Comparison of ENCODE assay signal across 24 cellular contexts in the genomic region with DNA sequence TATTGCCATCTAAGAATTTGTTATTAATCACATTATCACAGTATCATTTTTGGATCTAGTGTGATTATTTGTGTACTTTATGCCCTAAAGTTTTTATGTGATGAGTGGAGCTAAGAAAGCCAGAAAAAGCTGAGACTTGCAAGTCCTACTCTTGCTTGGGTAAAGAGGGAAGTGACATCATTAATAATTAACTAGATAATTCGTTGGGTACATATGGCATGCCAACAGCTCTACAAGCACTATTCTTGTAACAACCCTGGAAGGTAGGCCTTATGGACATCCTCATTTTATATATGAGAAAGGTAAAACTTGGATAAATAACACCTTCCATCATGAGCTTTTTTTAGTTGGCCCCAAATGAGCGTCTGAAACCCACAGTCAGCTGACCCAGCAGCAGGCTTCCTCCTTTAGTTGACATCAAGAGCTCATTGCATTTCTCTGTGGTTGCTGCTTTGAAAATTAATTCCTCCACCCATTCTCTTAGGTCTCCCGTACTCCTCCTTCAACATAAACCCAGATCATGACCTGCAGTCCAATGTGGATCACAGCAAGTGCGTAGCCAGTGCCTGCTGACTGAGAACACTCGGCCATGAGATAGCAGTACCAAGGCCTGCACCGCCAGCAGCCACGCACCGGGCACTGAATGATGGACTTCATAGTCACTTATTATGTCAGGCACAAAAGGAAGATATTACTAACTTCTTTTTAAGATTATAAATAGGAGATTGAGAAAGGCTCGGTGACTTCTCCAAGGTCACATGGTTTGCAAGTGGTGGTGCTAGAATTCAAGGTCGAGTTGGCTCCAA.
DNase-seq lines count a peak whose midpoint lies in the region; ATAC-seq, FAIRE-seq and TF ChIP-seq lines count a peak whose summit lies in the region.
"Had no signal": no experiment of that assay in that cellular context is flagged by ENCODE, and none has a peak within 500 bp of the region (broad histone marks: within the 10 kb centered on the region; RNA-seq: fewer than 3 reads in every experiment).

No MANE protein-coding gene starts in this region.

- no peaks in the 10 kb centered on the region for H3K4me1 ChIP-seq in CD4-positive, alpha-beta memory T cell (ENCODE audit: insufficient read depth, low read length)
- peaks cover 6 to 16% (median 11%) of the 10 kb centered on the region in 4 donors for H3K4me1 ChIP-seq in liver (ENCODE audit: control insufficient read depth in 4 of 4, insufficient read depth in 4 of 4, low read length in 3 of 4)
- H3K4me1 ChIP-seq: ascending aorta, Peyer's patch, prostate gland, transverse colon had no signal

- H3K4me3 ChIP-seq in CD4-positive, alpha-beta memory T cell (ENCODE audit: low read length in 2 of 2) = no peak overlapping the region
- H3K4me3 ChIP-seq in liver (ENCODE audit: low read depth in 1 of 3, low read length in 3 of 3) = no peak overlapping the region
- H3K4me3 ChIP-seq: ascending aorta, neural progenitor cell, Peyer's patch, prostate gland, SJCRH30, stomach, transverse colon had no signal

- H3K27me3 Mint-ChIP-seq in CD4-positive, alpha-beta memory T cell = no peaks in the 10 kb centered on the region
- no peaks in the 10 kb centered on the region for H3K27me3 Mint-ChIP-seq in activated B cell treated with CpG ODN at 0.5 μM for 24 hours

- peaks cover 0 to 3% (median 0%) of the 10 kb centered on the region in 8 donors for H3K9me3 Mint-ChIP-seq in CD4-positive, alpha-beta memory T cell
- no peaks in the 10 kb centered on the region for H3K9me3 Mint-ChIP-seq in activated B cell treated with CpG ODN at 0.5 μM for 24 hours
- H3K9me3 Mint-ChIP-seq: T-helper 1 cell treated with Interleukin-12 subunit alpha and Interleukin-12 subunit beta and Interleukin-4 antibody, amounts not matched to agents 30 μg/mL and 1 μg/mL, for 36 hours had no signal

- POLR2A ChIA-PET in CD4-positive, alpha-beta memory T cell (lab: Charles Lee; ENCODE audit: partially characterized antibody) = no interaction called here
- POLR2A ChIA-PET in activated B cell treated with CpG ODN at 0.5 μM for 24 hours (lab: Charles Lee) = no interaction called here

- peak overlapping the region in 5 of 7 donors; percentile 6 to 82 (median 69) for H3K27ac Mint-ChIP-seq in CD4-positive, alpha-beta memory T cell
- H3K27ac Mint-ChIP-seq in activated B cell treated with CpG ODN at 0.5 μM for 24 hours = peak overlapping the region; percentile 24
- H3K27ac Mint-ChIP-seq: neural progenitor cell; T-helper 1 cell treated with Interleukin-12 subunit alpha and Interleukin-12 subunit beta and Interleukin-4 antibody, amounts not matched to agents 30 μg/mL and 1 μg/mL, for 36 hours had no signal

- no peak for DNase-seq in CD4-positive, alpha-beta memory T cell
- DNase-seq in activated B cell treated with CpG ODN at 0.5 μM for 24 hours (no peak), frontal cortex (ENCODE audit: low spot score in 2 of 2) (no peak), KG1 (lab: John Stamatoyannopoulos, UW) (no peak), mesenteric fat pad (ENCODE audit: low spot score) (no peak), retina (no peak)
- DNase-seq: activated CD4-positive, alpha-beta T cell treated with anti-CD3 and anti-CD28 coated beads, Interleukin-2, amount 50 U/mL, for 48 hours; activated naive CD4-positive, alpha-beta T cell; effector memory CD4-positive, alpha-beta T cell; left cardiac atrium; NCI-H2029 treated with DMSO at 0.1 percent for 48 hours; NK-92 treated with Interleukin-12 subunit alpha and Interleukin-12 subunit beta, amount 100 ng/mL, for 24 hours; Peyer's patch; SJCRH30; small intestine; stimulated activated CD4-positive, alpha-beta T cell treated with anti-CD3 and anti-CD28 coated beads, Interleukin-2, amount 100 ng/mL, for 48 hours; stomach; transverse colon had no signal

- intact Hi-C loops in CD4-positive, alpha-beta memory T cell (cut with micrococcal nuclease) = no loop called here
- intact Hi-C loops in activated B cell treated with CpG ODN at 0.5 μM for 24 hours (cut with micrococcal nuclease) = no loop called here

- no peak overlapping the region for H3K4me3 Mint-ChIP-seq in CD4-positive, alpha-beta memory T cell
- H3K4me3 Mint-ChIP-seq in activated B cell treated with CpG ODN at 0.5 μM for 24 hours = no peak overlapping the region
- H3K4me3 Mint-ChIP-seq: neural progenitor cell; T-helper 1 cell treated with Interleukin-12 subunit alpha and Interleukin-12 subunit beta and Interleukin-4 antibody, amounts not matched to agents 30 μg/mL and 1 μg/mL, for 36 hours had no signal

- FAIRE-seq in frontal cortex (lab: Jason Lieb, UNC) = no peak
- FAIRE-seq: small intestine had no signal

- peak; percentile 42 for ATAC-seq in HG02759 (IDR thresholded peaks at IDR 0.05; ENCODE audit: unreplicated experiment)
- ATAC-seq in activated B cell treated with CpG ODN at 0.5 μM for 24 hours (ENCODE audit: low read depth) = no peak
- ATAC-seq: left cardiac atrium had no signal

- WGBS in liver = 83% methylated on average over 10 of the region's 10 CpGs

- CTCF ChIA-PET in CD4-positive, alpha-beta memory T cell (lab: Charles Lee; ENCODE audit: partially characterized antibody) = interaction anchor here (1.1 to 1.4 kb wide), 2 partner anchors 9 to 78 kb away, joined by 3 to 4 read pairs; no protein-coding TSS in a partner anchor
- CTCF ChIA-PET in activated B cell treated with CpG ODN at 0.5 μM for 24 hours (lab: Charles Lee) = no interaction called here

- no peak overlapping the region for H3K27ac ChIP-seq in CD4-positive, alpha-beta memory T cell (ENCODE audit: low read depth, low read length)
- H3K27ac ChIP-seq in liver (ENCODE audit: low read depth in 1 of 2, low read length in 2 of 2) = peak overlapping the region; percentile 54 to 82
- H3K27ac ChIP-seq: ascending aorta, neural progenitor cell, Peyer's patch, prostate gland, SJCRH30, stomach, transverse colon had no signal

- H3K36me3 Mint-ChIP-seq in CD4-positive, alpha-beta memory T cell = peaks cover 52 to 58% of the 10 kb centered on the region in 2 donors
- peaks cover 50% of the 10 kb centered on the region for H3K36me3 Mint-ChIP-seq in activated B cell treated with CpG ODN at 0.5 μM for 24 hours (ENCODE audit: low read depth)
- H3K36me3 Mint-ChIP-seq: neural progenitor cell had no signal

- TF ChIP-seq CTCF in activated B cell treated with CpG ODN at 0.5 μM for 24 hours (IDR thresholded peaks at IDR 0.05) (no peak), liver (IDR thresholded peaks at IDR 0.05; ENCODE audit: low read depth, low read length, missing input control) (no peak)

- H3K9ac ChIP-seq in liver (ENCODE audit: low read depth in 1 of 2, low read length in 2 of 2) = no peak overlapping the region
- H3K9ac ChIP-seq: neural progenitor cell had no signal

- TF ChIP-seq RAD21 in liver (IDR thresholded peaks at IDR 0.05) = no peak

- no peaks in the 10 kb centered on the region for H3K9me3 ChIP-seq in CD4-positive, alpha-beta memory T cell (ENCODE audit: control insufficient read depth in 1 of 2, low read length in 2 of 2)
- no peaks in the 10 kb centered on the region for H3K9me3 ChIP-seq in liver (ENCODE audit: control insufficient read depth in 4 of 4, low read length in 3 of 4)
- H3K9me3 ChIP-seq: ascending aorta, Peyer's patch, prostate gland, SJCRH30, transverse colon had no signal

- H3K36me3 ChIP-seq in CD4-positive, alpha-beta memory T cell (ENCODE audit: insufficient read depth, low read length) = peaks cover 15% of the 10 kb centered on the region
- H3K36me3 ChIP-seq in liver (ENCODE audit: control insufficient read depth in 4 of 4, insufficient read depth in 3 of 4, low read depth in 1 of 4, low read length in 3 of 4) = peaks cover 0 to 16% (median 6%) of the 10 kb centered on the region in 4 donors
- H3K36me3 ChIP-seq: ascending aorta, neural progenitor cell, prostate gland, transverse colon had no signal

- H3K4me1 Mint-ChIP-seq in CD4-positive, alpha-beta memory T cell = peaks cover 13 to 17% (median 17%) of the 10 kb centered on the region in 4 donors
- peaks cover 9% of the 10 kb centered on the region for H3K4me1 Mint-ChIP-seq in activated B cell treated with CpG ODN at 0.5 μM for 24 hours

- no peaks in the 10 kb centered on the region for H3K27me3 ChIP-seq in CD4-positive, alpha-beta memory T cell (ENCODE audit: insufficient read depth, low read length)
- H3K27me3 ChIP-seq in liver (ENCODE audit: control insufficient read depth in 4 of 4, insufficient read depth in 4 of 4, low read length in 3 of 4) = no peaks in the 10 kb centered on the region
- H3K27me3 ChIP-seq: ascending aorta, neural progenitor cell, Peyer's patch, SJCRH30, stomach, transverse colon had no signal

TF ChIP-seq in liver, 16 proteins besides CTCF, POLR2A, EP300 and RAD21 (continues in another document):
- TF ChIP-seq NR2F2 (IDR thresholded peaks at IDR 0.05) = no peak
- TF ChIP-seq FOXA1 (IDR thresholded peaks at IDR 0.05) = peak; percentile 43
- TF ChIP-seq RXRA (IDR thresholded peaks at IDR 0.05) = no peak
- peak in 1 of 2 donors; percentile 4 for TF ChIP-seq JUND (IDR thresholded peaks at IDR 0.05)
- no peak for TF ChIP-seq YY1 (IDR thresholded peaks at IDR 0.05)
- peak in 1 of 2 donors; percentile 9 for TF ChIP-seq GABPA (IDR thresholded peaks at IDR 0.05 in 1 of 2, conservative IDR thresholded peaks at IDR 0.05 in 1 of 2)
- TF ChIP-seq, protein P1, sequence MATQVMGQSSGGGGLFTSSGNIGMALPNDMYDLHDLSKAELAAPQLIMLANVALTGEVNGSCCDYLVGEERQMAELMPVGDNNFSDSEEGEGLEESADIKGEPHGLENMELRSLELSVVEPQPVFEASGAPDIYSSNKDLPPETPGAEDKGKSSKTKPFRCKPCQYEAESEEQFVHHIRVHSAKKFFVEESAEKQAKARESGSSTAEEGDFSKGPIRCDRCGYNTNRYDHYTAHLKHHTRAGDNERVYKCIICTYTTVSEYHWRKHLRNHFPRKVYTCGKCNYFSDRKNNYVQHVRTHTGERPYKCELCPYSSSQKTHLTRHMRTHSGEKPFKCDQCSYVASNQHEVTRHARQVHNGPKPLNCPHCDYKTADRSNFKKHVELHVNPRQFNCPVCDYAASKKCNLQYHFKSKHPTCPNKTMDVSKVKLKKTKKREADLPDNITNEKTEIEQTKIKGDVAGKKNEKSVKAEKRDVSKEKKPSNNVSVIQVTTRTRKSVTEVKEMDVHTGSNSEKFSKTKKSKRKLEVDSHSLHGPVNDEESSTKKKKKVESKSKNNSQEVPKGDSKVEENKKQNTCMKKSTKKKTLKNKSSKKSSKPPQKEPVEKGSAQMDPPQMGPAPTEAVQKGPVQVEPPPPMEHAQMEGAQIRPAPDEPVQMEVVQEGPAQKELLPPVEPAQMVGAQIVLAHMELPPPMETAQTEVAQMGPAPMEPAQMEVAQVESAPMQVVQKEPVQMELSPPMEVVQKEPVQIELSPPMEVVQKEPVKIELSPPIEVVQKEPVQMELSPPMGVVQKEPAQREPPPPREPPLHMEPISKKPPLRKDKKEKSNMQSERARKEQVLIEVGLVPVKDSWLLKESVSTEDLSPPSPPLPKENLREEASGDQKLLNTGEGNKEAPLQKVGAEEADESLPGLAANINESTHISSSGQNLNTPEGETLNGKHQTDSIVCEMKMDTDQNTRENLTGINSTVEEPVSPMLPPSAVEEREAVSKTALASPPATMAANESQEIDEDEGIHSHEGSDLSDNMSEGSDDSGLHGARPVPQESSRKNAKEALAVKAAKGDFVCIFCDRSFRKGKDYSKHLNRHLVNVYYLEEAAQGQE (IDR thresholded peaks at IDR 0.05) = no peak
- peak; percentile 44 for TF ChIP-seq FOXA2 (IDR thresholded peaks at IDR 0.05)
